Comparison of ENCODE assay signal across 2 cellular contexts in the genomic region with DNA sequence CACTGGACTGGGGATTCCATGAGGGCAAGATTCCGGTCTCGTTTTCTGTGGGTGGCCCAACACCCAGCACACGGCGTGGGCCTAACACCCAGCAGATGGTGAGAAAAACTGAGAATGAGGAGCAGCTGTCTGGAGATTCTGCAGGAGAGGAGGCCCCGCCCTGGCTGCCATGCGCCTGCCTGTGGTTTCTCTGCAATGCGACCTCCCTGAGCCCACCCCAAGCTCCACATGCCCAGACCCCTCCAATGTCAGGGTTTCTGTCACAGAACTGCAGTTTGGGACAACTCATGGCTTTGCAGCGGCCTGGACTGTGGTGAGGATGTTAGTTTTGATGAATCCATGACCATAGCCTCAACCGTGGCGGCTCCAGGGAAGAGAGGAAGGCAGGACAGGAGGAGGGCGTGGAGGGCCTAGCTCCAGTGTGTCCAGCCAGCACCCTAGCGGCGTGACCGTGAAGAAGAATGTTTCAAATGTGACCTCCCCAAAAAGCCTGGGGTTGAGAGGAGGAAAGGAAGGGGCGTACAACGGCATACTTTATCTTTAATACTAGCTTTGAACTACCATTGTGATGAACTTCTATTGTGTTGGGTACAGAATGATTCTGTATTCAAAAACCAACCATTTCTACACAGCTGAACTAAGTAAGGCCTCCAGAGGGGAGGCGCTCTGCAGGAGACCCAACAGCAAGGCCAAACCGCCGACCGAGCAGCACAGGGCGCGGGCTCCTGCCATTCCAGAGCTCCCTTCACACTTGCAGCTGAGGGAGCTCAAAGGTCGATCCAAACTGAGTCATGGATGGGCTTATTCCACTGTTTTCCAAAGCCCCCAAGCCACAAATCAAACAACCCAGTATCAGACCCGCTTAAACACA.
TF ChIP-seq lines count a peak whose summit lies in the region.

No MANE protein-coding gene starts in this region.

TF ChIP-seq in liver, 16 proteins besides CTCF, POLR2A, EP300 and RAD21:
- no peak for TF ChIP-seq HNF4A (conservative IDR thresholded peaks at IDR 0.05)
- no peak for TF ChIP-seq HNF4G (IDR thresholded peaks at IDR 0.05)
- TF ChIP-seq GABPA (IDR thresholded peaks at IDR 0.05 in 1 of 2, conservative IDR thresholded peaks at IDR 0.05 in 1 of 2): no peak
- no peak for TF ChIP-seq YY1 (IDR thresholded peaks at IDR 0.05)
- no peak for TF ChIP-seq FOXA1 (IDR thresholded peaks at IDR 0.05)
- TF ChIP-seq, protein P1, sequence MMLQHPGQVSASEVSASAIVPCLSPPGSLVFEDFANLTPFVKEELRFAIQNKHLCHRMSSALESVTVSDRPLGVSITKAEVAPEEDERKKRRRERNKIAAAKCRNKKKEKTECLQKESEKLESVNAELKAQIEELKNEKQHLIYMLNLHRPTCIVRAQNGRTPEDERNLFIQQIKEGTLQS (IDR thresholded peaks at IDR 0.05): no peak
- TF ChIP-seq, protein P2, sequence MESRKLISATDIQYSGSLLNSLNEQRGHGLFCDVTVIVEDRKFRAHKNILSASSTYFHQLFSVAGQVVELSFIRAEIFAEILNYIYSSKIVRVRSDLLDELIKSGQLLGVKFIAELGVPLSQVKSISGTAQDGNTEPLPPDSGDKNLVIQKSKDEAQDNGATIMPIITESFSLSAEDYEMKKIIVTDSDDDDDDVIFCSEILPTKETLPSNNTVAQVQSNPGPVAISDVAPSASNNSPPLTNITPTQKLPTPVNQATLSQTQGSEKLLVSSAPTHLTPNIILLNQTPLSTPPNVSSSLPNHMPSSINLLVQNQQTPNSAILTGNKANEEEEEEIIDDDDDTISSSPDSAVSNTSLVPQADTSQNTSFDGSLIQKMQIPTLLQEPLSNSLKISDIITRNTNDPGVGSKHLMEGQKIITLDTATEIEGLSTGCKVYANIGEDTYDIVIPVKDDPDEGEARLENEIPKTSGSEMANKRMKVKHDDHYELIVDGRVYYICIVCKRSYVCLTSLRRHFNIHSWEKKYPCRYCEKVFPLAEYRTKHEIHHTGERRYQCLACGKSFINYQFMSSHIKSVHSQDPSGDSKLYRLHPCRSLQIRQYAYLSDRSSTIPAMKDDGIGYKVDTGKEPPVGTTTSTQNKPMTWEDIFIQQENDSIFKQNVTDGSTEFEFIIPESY (IDR thresholded peaks at IDR 0.05): no peak
TF ChIP-seq in liver: peak in this region for 0.

TF ChIP-seq in HepG2, 621 proteins besides CTCF, POLR2A, EP300 and RAD21:
- TF ChIP-seq KLF13 (CRISPR knock-in tag; IDR thresholded peaks at IDR 0.05) (no peak), MXD4 (CRISPR knock-in tag; IDR thresholded peaks at IDR 0.05) (no peak), KMT2B (CRISPR knock-in tag; IDR thresholded peaks at IDR 0.05) (no peak), ZMYM2 (CRISPR knock-in tag; IDR thresholded peaks at IDR 0.05) (no peak), ZNF501 (CRISPR knock-in tag; IDR thresholded peaks at IDR 0.05) (no peak), ZNF569 (CRISPR knock-in tag; IDR thresholded peaks at IDR 0.05; ENCODE audit: borderline replicate concordance) (no peak), XRCC5 (optimal IDR thresholded peaks at IDR 0.05; ENCODE audit: low read length) (no peak), FOXM1 (CRISPR knock-in tag; IDR thresholded peaks at IDR 0.05) (no peak), ZNF337 (CRISPR knock-in tag; IDR thresholded peaks at IDR 0.05; ENCODE audit: borderline replicate concordance, low read depth) (no peak), ZNF850 (CRISPR knock-in tag; conservative IDR thresholded peaks at IDR 0.05) (no peak), ISX (CRISPR knock-in tag; conservative IDR thresholded peaks at IDR 0.05) (no peak), EZH2 (conservative IDR thresholded peaks at IDR 0.05; ENCODE audit: low read depth, low read length) (no peak)
- TF ChIP-seq, protein P3, sequence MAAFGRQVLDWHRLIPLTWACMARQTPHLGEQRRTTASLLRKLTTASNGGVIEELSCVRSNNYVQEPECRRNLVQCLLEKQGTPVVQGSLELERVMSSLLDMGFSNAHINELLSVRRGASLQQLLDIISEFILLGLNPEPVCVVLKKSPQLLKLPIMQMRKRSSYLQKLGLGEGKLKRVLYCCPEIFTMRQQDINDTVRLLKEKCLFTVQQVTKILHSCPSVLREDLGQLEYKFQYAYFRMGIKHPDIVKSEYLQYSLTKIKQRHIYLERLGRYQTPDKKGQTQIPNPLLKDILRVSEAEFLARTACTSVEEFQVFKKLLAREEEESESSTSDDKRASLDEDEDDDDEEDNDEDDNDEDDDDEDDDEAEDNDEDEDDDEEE (CRISPR knock-in tag; IDR thresholded peaks at IDR 0.05): no peak
- TF ChIP-seq, protein P4, sequence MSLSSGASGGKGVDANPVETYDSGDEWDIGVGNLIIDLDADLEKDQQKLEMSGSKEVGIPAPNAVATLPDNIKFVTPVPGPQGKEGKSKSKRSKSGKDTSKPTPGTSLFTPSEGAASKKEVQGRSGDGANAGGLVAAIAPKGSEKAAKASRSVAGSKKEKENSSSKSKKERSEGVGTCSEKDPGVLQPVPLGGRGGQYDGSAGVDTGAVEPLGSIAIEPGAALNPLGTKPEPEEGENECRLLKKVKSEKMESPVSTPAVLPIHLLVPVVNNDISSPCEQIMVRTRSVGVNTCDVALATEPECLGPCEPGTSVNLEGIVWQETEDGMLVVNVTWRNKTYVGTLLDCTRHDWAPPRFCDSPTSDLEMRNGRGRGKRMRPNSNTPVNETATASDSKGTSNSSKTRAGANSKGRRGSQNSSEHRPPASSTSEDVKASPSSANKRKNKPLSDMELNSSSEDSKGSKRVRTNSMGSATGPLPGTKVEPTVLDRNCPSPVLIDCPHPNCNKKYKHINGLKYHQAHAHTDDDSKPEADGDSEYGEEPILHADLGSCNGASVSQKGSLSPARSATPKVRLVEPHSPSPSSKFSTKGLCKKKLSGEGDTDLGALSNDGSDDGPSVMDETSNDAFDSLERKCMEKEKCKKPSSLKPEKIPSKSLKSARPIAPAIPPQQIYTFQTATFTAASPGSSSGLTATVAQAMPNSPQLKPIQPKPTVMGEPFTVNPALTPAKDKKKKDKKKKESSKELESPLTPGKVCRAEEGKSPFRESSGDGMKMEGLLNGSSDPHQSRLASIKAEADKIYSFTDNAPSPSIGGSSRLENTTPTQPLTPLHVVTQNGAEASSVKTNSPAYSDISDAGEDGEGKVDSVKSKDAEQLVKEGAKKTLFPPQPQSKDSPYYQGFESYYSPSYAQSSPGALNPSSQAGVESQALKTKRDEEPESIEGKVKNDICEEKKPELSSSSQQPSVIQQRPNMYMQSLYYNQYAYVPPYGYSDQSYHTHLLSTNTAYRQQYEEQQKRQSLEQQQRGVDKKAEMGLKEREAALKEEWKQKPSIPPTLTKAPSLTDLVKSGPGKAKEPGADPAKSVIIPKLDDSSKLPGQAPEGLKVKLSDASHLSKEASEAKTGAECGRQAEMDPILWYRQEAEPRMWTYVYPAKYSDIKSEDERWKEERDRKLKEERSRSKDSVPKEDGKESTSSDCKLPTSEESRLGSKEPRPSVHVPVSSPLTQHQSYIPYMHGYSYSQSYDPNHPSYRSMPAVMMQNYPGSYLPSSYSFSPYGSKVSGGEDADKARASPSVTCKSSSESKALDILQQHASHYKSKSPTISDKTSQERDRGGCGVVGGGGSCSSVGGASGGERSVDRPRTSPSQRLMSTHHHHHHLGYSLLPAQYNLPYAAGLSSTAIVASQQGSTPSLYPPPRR (CRISPR knock-in tag; IDR thresholded peaks at IDR 0.05; ENCODE audit: borderline replicate concordance): no peak
- TF ChIP-seq, protein P5, sequence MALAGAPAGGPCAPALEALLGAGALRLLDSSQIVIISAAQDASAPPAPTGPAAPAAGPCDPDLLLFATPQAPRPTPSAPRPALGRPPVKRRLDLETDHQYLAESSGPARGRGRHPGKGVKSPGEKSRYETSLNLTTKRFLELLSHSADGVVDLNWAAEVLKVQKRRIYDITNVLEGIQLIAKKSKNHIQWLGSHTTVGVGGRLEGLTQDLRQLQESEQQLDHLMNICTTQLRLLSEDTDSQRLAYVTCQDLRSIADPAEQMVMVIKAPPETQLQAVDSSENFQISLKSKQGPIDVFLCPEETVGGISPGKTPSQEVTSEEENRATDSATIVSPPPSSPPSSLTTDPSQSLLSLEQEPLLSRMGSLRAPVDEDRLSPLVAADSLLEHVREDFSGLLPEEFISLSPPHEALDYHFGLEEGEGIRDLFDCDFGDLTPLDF (CRISPR knock-in tag; IDR thresholded peaks at IDR 0.05): no peak
- TF ChIP-seq, protein P6, sequence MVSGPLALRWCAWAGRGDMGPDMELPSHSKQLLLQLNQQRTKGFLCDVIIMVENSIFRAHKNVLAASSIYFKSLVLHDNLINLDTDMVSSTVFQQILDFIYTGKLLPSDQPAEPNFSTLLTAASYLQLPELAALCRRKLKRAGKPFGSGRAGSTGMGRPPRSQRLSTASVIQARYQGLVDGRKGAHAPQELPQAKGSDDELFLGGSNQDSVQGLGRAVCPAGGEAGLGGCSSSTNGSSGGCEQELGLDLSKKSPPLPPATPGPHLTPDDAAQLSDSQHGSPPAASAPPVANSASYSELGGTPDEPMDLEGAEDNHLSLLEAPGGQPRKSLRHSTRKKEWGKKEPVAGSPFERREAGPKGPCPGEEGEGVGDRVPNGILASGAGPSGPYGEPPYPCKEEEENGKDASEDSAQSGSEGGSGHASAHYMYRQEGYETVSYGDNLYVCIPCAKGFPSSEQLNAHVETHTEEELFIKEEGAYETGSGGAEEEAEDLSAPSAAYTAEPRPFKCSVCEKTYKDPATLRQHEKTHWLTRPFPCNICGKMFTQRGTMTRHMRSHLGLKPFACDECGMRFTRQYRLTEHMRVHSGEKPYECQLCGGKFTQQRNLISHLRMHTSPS (CRISPR knock-in tag; IDR thresholded peaks at IDR 0.05; ENCODE audit: low read depth): no peak
- TF ChIP-seq, protein P7, sequence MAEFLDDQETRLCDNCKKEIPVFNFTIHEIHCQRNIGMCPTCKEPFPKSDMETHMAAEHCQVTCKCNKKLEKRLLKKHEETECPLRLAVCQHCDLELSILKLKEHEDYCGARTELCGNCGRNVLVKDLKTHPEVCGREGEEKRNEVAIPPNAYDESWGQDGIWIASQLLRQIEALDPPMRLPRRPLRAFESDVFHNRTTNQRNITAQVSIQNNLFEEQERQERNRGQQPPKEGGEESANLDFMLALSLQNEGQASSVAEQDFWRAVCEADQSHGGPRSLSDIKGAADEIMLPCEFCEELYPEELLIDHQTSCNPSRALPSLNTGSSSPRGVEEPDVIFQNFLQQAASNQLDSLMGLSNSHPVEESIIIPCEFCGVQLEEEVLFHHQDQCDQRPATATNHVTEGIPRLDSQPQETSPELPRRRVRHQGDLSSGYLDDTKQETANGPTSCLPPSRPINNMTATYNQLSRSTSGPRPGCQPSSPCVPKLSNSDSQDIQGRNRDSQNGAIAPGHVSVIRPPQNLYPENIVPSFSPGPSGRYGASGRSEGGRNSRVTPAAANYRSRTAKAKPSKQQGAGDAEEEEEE (CRISPR knock-in tag; IDR thresholded peaks at IDR 0.05; ENCODE audit: borderline replicate concordance): no peak
- TF ChIP-seq, protein P8, sequence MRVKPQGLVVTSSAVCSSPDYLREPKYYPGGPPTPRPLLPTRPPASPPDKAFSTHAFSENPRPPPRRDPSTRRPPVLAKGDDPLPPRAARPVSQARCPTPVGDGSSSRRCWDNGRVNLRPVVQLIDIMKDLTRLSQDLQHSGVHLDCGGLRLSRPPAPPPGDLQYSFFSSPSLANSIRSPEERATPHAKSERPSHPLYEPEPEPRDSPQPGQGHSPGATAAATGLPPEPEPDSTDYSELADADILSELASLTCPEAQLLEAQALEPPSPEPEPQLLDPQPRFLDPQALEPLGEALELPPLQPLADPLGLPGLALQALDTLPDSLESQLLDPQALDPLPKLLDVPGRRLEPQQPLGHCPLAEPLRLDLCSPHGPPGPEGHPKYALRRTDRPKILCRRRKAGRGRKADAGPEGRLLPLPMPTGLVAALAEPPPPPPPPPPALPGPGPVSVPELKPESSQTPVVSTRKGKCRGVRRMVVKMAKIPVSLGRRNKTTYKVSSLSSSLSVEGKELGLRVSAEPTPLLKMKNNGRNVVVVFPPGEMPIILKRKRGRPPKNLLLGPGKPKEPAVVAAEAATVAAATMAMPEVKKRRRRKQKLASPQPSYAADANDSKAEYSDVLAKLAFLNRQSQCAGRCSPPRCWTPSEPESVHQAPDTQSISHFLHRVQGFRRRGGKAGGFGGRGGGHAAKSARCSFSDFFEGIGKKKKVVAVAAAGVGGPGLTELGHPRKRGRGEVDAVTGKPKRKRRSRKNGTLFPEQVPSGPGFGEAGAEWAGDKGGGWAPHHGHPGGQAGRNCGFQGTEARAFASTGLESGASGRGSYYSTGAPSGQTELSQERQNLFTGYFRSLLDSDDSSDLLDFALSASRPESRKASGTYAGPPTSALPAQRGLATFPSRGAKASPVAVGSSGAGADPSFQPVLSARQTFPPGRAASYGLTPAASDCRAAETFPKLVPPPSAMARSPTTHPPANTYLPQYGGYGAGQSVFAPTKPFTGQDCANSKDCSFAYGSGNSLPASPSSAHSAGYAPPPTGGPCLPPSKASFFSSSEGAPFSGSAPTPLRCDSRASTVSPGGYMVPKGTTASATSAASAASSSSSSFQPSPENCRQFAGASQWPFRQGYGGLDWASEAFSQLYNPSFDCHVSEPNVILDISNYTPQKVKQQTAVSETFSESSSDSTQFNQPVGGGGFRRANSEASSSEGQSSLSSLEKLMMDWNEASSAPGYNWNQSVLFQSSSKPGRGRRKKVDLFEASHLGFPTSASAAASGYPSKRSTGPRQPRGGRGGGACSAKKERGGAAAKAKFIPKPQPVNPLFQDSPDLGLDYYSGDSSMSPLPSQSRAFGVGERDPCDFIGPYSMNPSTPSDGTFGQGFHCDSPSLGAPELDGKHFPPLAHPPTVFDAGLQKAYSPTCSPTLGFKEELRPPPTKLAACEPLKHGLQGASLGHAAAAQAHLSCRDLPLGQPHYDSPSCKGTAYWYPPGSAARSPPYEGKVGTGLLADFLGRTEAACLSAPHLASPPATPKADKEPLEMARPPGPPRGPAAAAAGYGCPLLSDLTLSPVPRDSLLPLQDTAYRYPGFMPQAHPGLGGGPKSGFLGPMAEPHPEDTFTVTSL (CRISPR knock-in tag; IDR thresholded peaks at IDR 0.05; ENCODE audit: borderline replicate concordance): no peak
- TF ChIP-seq, protein P9, sequence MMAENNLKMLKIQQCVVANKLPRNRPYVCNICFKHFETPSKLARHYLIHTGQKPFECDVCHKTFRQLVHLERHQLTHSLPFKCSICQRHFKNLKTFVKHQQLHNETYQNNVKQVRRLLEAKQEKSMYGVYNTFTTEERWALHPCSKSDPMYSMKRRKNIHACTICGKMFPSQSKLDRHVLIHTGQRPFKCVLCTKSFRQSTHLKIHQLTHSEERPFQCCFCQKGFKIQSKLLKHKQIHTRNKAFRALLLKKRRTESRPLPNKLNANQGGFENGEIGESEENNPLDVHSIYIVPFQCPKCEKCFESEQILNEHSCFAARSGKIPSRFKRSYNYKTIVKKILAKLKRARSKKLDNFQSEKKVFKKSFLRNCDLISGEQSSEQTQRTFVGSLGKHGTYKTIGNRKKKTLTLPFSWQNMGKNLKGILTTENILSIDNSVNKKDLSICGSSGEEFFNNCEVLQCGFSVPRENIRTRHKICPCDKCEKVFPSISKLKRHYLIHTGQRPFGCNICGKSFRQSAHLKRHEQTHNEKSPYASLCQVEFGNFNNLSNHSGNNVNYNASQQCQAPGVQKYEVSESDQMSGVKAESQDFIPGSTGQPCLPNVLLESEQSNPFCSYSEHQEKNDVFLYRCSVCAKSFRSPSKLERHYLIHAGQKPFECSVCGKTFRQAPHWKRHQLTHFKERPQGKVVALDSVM (CRISPR knock-in tag; IDR thresholded peaks at IDR 0.05): no peak
